ENCODE assay signal across 18 cellular contexts in the genomic region with DNA sequence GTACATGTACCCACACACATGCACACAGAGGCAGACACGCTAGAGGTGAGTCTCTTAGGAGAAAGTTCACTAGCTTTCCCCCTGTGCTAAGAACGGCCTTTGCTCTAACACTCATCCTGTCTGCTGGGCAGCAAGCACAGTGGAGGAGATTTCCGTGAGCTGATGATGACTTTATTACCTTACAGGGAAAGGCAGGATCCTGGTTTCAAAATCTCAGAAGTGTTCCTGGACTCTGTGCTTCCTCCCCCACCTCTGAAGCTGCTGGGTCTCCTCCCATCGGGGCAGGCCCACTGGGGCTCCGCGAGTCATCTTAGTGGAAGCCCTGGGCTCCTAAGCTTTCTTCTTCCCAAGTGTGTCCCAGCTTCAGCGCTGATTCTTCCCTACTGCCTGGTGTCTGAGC. TPM values are rescaled to one million over a fixed set of nuclear protein-coding genes. Genes with fewer than 3 reads are reported as not detected.
DNase-seq lines count a peak whose midpoint lies in the region; ATAC-seq, FAIRE-seq and TF ChIP-seq lines count a peak whose summit lies in the region.
"Had no signal": no experiment of that assay in that cellular context is flagged by ENCODE, and none has a peak within 500 bp of the region (broad histone marks: within the 10 kb centered on the region; RNA-seq: fewer than 3 reads in every experiment).

No MANE protein-coding gene starts in this region.

- H3K4me2 ChIP-seq in HepG2 (ENCODE audit: low read depth, low read length) (peak overlapping the region; percentile 23; the same call in 1 of the 2 replicates), trophoblast cell (ENCODE audit: low read length) (no peak overlapping the region)
- H3K4me2 ChIP-seq: BLaER1, GM23338 had no signal

- TF ChIP-seq CTCF in HepG2 (CRISPR knock-in tag; IDR thresholded peaks at IDR 0.05) (no peak), right lobe of liver (IDR thresholded peaks at IDR 0.05) (no peak), VCaP (conservative IDR thresholded peaks at IDR 0.05) (no peak), mucosa of descending colon (IDR thresholded peaks at IDR 0.05) (no peak), transverse colon (IDR thresholded peaks at IDR 0.05) (no peak), mesothelial cell of epicardium (IDR thresholded peaks at IDR 0.05; ENCODE audit: unreplicated experiment) (no peak)

- no peak overlapping the region for H2BK5ac ChIP-seq in trophoblast cell (ENCODE audit: low read depth, low read length, poor library complexity)

- H3K23ac ChIP-seq in trophoblast cell (ENCODE audit: low read length) = no peak overlapping the region

- no peak overlapping the region for H2BK120ac ChIP-seq in trophoblast cell (ENCODE audit: insufficient read depth, low read length, poor library complexity)

- no peak overlapping the region for H3K18ac ChIP-seq in trophoblast cell (ENCODE audit: low read length)

- no TSS peak for BruUV-seq in HepG2 (replicated peaks; lab: Mats Ljungman, UMichigan)

- TF ChIP-seq POLR2A in HepG2 (IDR thresholded peaks at IDR 0.05; ENCODE audit: insufficient read depth in 1 of 2, low read depth in 2 of 2, low read length in 2 of 2) (no peak), right lobe of liver (IDR thresholded peaks at IDR 0.05) (no peak), transverse colon (IDR thresholded peaks at IDR 0.05) (no peak)

- no peaks in the 10 kb centered on the region for H3K36me3 ChIP-seq in HepG2 (replicated peaks in 1 of 2; ENCODE audit: control insufficient read depth in 1 of 2, insufficient read depth in 2 of 2, low read length in 2 of 2)
- no peaks in the 10 kb centered on the region for H3K36me3 ChIP-seq in right lobe of liver
- no peaks in the 10 kb centered on the region for H3K36me3 ChIP-seq in mucosa of descending colon (ENCODE audit: low read depth)
- no peaks in the 10 kb centered on the region for H3K36me3 ChIP-seq in transverse colon
- H3K36me3 ChIP-seq in trophoblast cell (ENCODE audit: control insufficient read depth in 1 of 2, insufficient read depth in 2 of 2, low read length in 2 of 2) = no peaks in the 10 kb centered on the region
- H3K36me3 ChIP-seq: BLaER1 had no signal

- peaks cover 81% of the 10 kb centered on the region for H3K4me1 ChIP-seq in HepG2 (ENCODE audit: insufficient read depth, low read length)
- H3K4me1 ChIP-seq in right lobe of liver = peaks cover 0 to 8% (median 0%) of the 10 kb centered on the region in 4 donors
- peaks cover 14% of the 10 kb centered on the region for H3K4me1 ChIP-seq in mucosa of descending colon (ENCODE audit: low read depth)
- H3K4me1 ChIP-seq in transverse colon = peaks cover 0 to 16% (median 14%) of the 10 kb centered on the region in 4 donors
- peaks cover 4 to 10% of the 10 kb centered on the region in 2 experiments for H3K4me1 ChIP-seq in trophoblast cell (ENCODE audit: control insufficient read depth in 1 of 2, insufficient read depth in 2 of 2, low read length in 2 of 2)

- no peaks in the 10 kb centered on the region for H4K20me1 ChIP-seq in HepG2 (ENCODE audit: insufficient read depth, low read length)
- H4K20me1 ChIP-seq: BLaER1 had no signal

- H3K27me3 Mint-ChIP-seq in mesothelial cell of epicardium (ENCODE audit: low read depth) = peaks cover 44% of the 10 kb centered on the region

- H3K27me3 ChIP-seq in HepG2 (ENCODE audit: control insufficient read depth in 1 of 2, insufficient read depth in 2 of 2, low read length in 2 of 2) (peaks cover 0 to 12% of the 10 kb centered on the region in 2 experiments; a peak in 1 of 5 replicates), right lobe of liver (peaks cover 0 to 13% of the 10 kb centered on the region in 2 donors), transverse colon (peaks cover 31% of the 10 kb centered on the region), trophoblast cell (ENCODE audit: insufficient read depth, low read length) (peaks cover 22% of the 10 kb centered on the region)

- H3K9ac ChIP-seq in HepG2 (ENCODE audit: insufficient read depth, low read depth, low read length) (no peak overlapping the region), trophoblast cell (ENCODE audit: low read length) (no peak overlapping the region)
- H3K9ac ChIP-seq: BLaER1 had no signal

- H3K4me3 ChIP-seq in HepG2 (replicated peaks in 1 of 3; ENCODE audit: insufficient read depth in 1 of 3, low read depth in 2 of 3, low read length in 3 of 3) (no peak overlapping the region; a peak in 1 of 6 replicates), right lobe of liver (no peak overlapping the region), mucosa of descending colon (no peak overlapping the region), transverse colon (no peak overlapping the region), trophoblast cell (ENCODE audit: low read depth, low read length) (no peak overlapping the region)
- H3K4me3 ChIP-seq: BLaER1, GM12878, GM23338 had no signal

- H4K12ac ChIP-seq in trophoblast cell (ENCODE audit: low read depth, low read length) = no peak overlapping the region

- H3K9me3 Mint-ChIP-seq in mesothelial cell of epicardium = no peaks in the 10 kb centered on the region
- H3K9me3 Mint-ChIP-seq: GM23338 had no signal

- no peak overlapping the region for H2AK5ac ChIP-seq in trophoblast cell (ENCODE audit: low read length)

- H3K27ac Mint-ChIP-seq in mesothelial cell of epicardium = no peak overlapping the region
- H3K27ac Mint-ChIP-seq: GM23338 had no signal

- H3K4me3 Mint-ChIP-seq in mesothelial cell of epicardium = no peak overlapping the region
- H3K4me3 Mint-ChIP-seq: CD8-positive, alpha-beta memory T cell; GM23338 had no signal

- TF ChIP-seq RAD21 in HepG2 (CRISPR knock-in tag; IDR thresholded peaks at IDR 0.05) = no peak

- H3K36me3 Mint-ChIP-seq in mesothelial cell of epicardium = no peaks in the 10 kb centered on the region
- H3K36me3 Mint-ChIP-seq: CD8-positive, alpha-beta memory T cell had no signal

- peak overlapping the region; percentile 16 for H3K27ac ChIP-seq in HepG2 (ENCODE audit: extremely low read length, insufficient read depth, low read length)
- no peak overlapping the region for H3K27ac ChIP-seq in right lobe of liver
- peak overlapping the region; percentile 98 for H3K27ac ChIP-seq in VCaP
- H3K27ac ChIP-seq in transverse colon = peak overlapping the region in 1 of 4 donors; percentile 15
- H3K27ac ChIP-seq in trophoblast cell (ENCODE audit: low read depth, low read length) = no peak overlapping the region
- H3K27ac ChIP-seq: 22Rv1, BLaER1, HL-60 had no signal

- POLR2A ChIA-PET in HepG2 (lab: Yijun Ruan, JAX) = interaction anchor here (1.1 to 8.6 kb wide), 5 partner anchors 36 to 52 kb away, joined by 3 to 105 read pairs (median 7); a partner anchor contains a TSS

- in situ Hi-C loops in HepG2 (cut with HindIII; ENCODE audit: extremely low pct_ligation_motif_present, low pct_unique_long_range_greater_than_20kb) = no loop called here
- in situ Hi-C loops in transverse colon (cut with MboI; ENCODE audit: low pct_ligation_motif_present in 1 of 4, low pct_unique_long_range_greater_than_20kb in 1 of 4, low sequenced_read_pairs in 3 of 4) = no loop called here

- no peak overlapping the region for H3K14ac ChIP-seq in trophoblast cell (ENCODE audit: low read length)

- intact Hi-C loops in HepG2 (cut with micrococcal nuclease; ENCODE audit: unreplicated experiment) (no loop called here), right lobe of liver (cut with DNase I) (no loop called here), mucosa of descending colon (cut with DNase I, micrococcal nuclease) (no loop called here), transverse colon (cut with DNase I; ENCODE audit: low total_unique reads) (no loop called here)

- no peak overlapping the region for H4K91ac ChIP-seq in trophoblast cell (ENCODE audit: low read depth, low read length)

- H3K9me3 ChIP-seq in HepG2 (ENCODE audit: low read length) (no peaks in the 10 kb centered on the region), right lobe of liver (no peaks in the 10 kb centered on the region), mucosa of descending colon (no peaks in the 10 kb centered on the region), transverse colon (no peaks in the 10 kb centered on the region), trophoblast cell (ENCODE audit: insufficient read depth, low read depth, low read length) (no peaks in the 10 kb centered on the region)

- no peak overlapping the region for H2BK12ac ChIP-seq in trophoblast cell (ENCODE audit: low read length)

- DNase-seq in HepG2 (ENCODE audit: low spot score) = no peak
- no peak for DNase-seq in right lobe of liver
- DNase-seq in mucosa of descending colon = peak in 1 of 3 donors; percentile 20
- peak; percentile 37 for DNase-seq in transverse colon
- DNase-seq in trophoblast cell = no peak
- no peak for DNase-seq in mesothelial cell of epicardium (ENCODE audit: low spot score in 2 of 2, unreplicated experiment in 2 of 2)
- DNase-seq in NCI-H446 treated with DMSO at 0.1 percent for 48 hours (lab: John Stamatoyannopoulos, UW) = no peak
- DNase-seq: AML-193; CD8-positive, alpha-beta memory T cell; DMS53; H7; IMR-90 had no signal

- 39% methylated on average over 6 of the region's 7 CpGs for WGBS in HepG2 (ENCODE audit: low lambda C conversion rate)
- 54% methylated on average over 4 of the region's 7 CpGs for WGBS in right lobe of liver (ENCODE audit: insufficient coverage, low coverage, low lambda C conversion rate, missing lambda C conversion rate)
- 37 to 60% methylated on average over 2 to 7 of the region's 7 CpGs for WGBS in transverse colon (ENCODE audit: low coverage in 1 of 2), 2 donors
- WGBS in trophoblast cell (ENCODE audit: extremely low coverage, insufficient coverage, insufficient read length) = no CpG with 5 or more reads among the region's 7 CpGs

- H2AFZ ChIP-seq in HepG2 (ENCODE audit: low read length) (no peak overlapping the region), trophoblast cell (ENCODE audit: insufficient read depth, low read length, poor library complexity) (no peak overlapping the region)
- H2AFZ ChIP-seq: GM23338 had no signal

- ATAC-seq in HepG2 (no peak), right lobe of liver (no peak), mucosa of descending colon (peak; percentile 81)
- ATAC-seq: GM12878, GM23338 had no signal

- peaks cover 3% of the 10 kb centered on the region for H3K4me1 Mint-ChIP-seq in mesothelial cell of epicardium

- H3K79me1 ChIP-seq in trophoblast cell (ENCODE audit: low read length) = no peaks in the 10 kb centered on the region

- no peak for TF ChIP-seq EP300 in HepG2 (IDR thresholded peaks at IDR 0.05; ENCODE audit: low read depth in 2 of 2, low read length in 2 of 2)
- no peak for TF ChIP-seq EP300 in HepG2 (CRISPR knock-in tag; IDR thresholded peaks at IDR 0.05; ENCODE audit: borderline replicate concordance)
- no peak for TF ChIP-seq EP300 in transverse colon (IDR thresholded peaks at IDR 0.05; ENCODE audit: low read depth)

- CTCF ChIA-PET in HepG2 (lab: Yijun Ruan, JAX; ENCODE audit: low intra/inter-chr PET ratio, low total read pairs) = no interaction called here

- H3K79me2 ChIP-seq in HepG2 (ENCODE audit: insufficient read depth, low read length) (peaks cover 10% of the 10 kb centered on the region), trophoblast cell (ENCODE audit: control insufficient read depth, insufficient read depth, low read length, poor library complexity) (no peaks in the 10 kb centered on the region)

- no peak overlapping the region for H3K4ac ChIP-seq in trophoblast cell (ENCODE audit: low read depth, low read length)

- no peak for FAIRE-seq in HepG2 (lab: Jason Lieb, UNC)
- FAIRE-seq: GM12878 had no signal

- no peak overlapping the region for H4K8ac ChIP-seq in trophoblast cell (ENCODE audit: low read depth, low read length)

RNA-seq across cellular contexts. Expression of a gene that starts 2.7 kb away (rescaled TPM):
- total RNA-seq in HepG2 (2016; rRNA removed; fragmentation: Illumina TruSeq; extraction: Trizol) (41.9 and 62.0 TPM in 2 replicates), right lobe of liver (under 1 TPM in 4 of 6 experiments, not detected in 2; 0.49 to 0.95 (median 0.76) TPM), mucosa of descending colon (1 to 10 TPM in 1 of 3 donors, under 1 TPM in 1, not detected in 1; 0.70 to 2.3 TPM), transverse colon (1 to 10 TPM in 2 of 4 donors, not detected in 2; 2.4 to 5.7 TPM), mesothelial cell of epicardium (1.2 to 1.5 TPM (median 1.4 TPM) in 3 replicates)
- 39.6 and 40.5 TPM in 2 replicates for total RNA-seq in HepG2 (2016; cell fraction: cytosol; rRNA removed; fragmentation: Illumina TruSeq; extraction: Trizol; ENCODE audit: low read depth)
- 44.1 and 62.5 TPM in 2 replicates for total RNA-seq in HepG2 (2016; cell fraction: insoluble cytoplasmic fraction; rRNA removed; fragmentation: Illumina TruSeq; extraction: Trizol)
- 34.8 and 38.7 TPM in 2 replicates for total RNA-seq in HepG2 (2016; cell fraction: membrane; rRNA removed; fragmentation: Illumina TruSeq; extraction: Trizol)
- total RNA-seq in HepG2 (2016; cell fraction: nucleus; rRNA removed; fragmentation: Illumina TruSeq; extraction: Trizol) = 51.9 and 55.6 TPM in 2 replicates
- 43.6 and 46.5 TPM in 2 replicates for polyA plus RNA-seq in HepG2 (2011; rRNA removed)
- polyA plus RNA-seq in HepG2 (2011; cell fraction: cytosol; rRNA removed) = 35.5 and 35.6 TPM in 2 replicates
- polyA plus RNA-seq in HepG2 (2011; cell fraction: nucleus; rRNA removed) = 32.7 and 33.7 TPM in 2 replicates
- polyA plus RNA-seq in HepG2 (2012) = 27.9 and 41.5 TPM in 2 replicates
- 38.5 and 45.0 TPM in 2 replicates for polyA plus RNA-seq in HepG2 (2016; cell fraction: cytosol; fragmentation: Illumina TruSeq; extraction: Trizol; ENCODE audit: low read depth)
- 40.2 and 42.4 TPM in 2 replicates for polyA plus RNA-seq in HepG2 (2016; cell fraction: insoluble cytoplasmic fraction; fragmentation: Illumina TruSeq; extraction: Trizol; ENCODE audit: low read depth)
- 30.8 and 35.2 TPM in 2 replicates for polyA plus RNA-seq in HepG2 (2016; cell fraction: membrane; fragmentation: Illumina TruSeq; extraction: Trizol; ENCODE audit: low read depth)
- 91.4 and 98.1 TPM in 2 replicates for polyA plus RNA-seq in HepG2 (2016; cell fraction: nucleus; fragmentation: Illumina TruSeq; extraction: Trizol; ENCODE audit: insufficient read depth, low read depth)
- 36.1 TPM in 1 of 2 replicates, not detected in the other for polyA minus RNA-seq in HepG2 (2011; rRNA and poly(A)+ RNA removed; ENCODE audit: low replicate concordance)
- 9.9 and 12.2 TPM in 2 replicates for polyA minus RNA-seq in HepG2 (2011; cell fraction: cytosol; rRNA and poly(A)+ RNA removed)
- polyA minus RNA-seq in HepG2 (2011; cell fraction: nucleus; rRNA and poly(A)+ RNA removed) = 15.6 and 18.9 TPM in 2 replicates
- polyA plus RNA-seq in trophoblast cell (2013) = 0.12 and 0.28 TPM in 2 replicates
- total RNA-seq: CD8-positive, alpha-beta memory T cell; GM12878; IMR-90 had no signal
- polyA plus RNA-seq: CD8-positive, alpha-beta memory T cell; IMR-90 had no signal

RNA-seq across cellular contexts. Expression of a gene that starts 42.6 kb away (rescaled TPM):
- total RNA-seq in HepG2 (2016; rRNA removed; fragmentation: Illumina TruSeq; extraction: Trizol) (35.7 and 46.9 TPM in 2 replicates), right lobe of liver (1 to 10 TPM in 4 of 6 experiments, under 1 TPM in 2; 0.49 to 1.9 (median 1.5) TPM), mucosa of descending colon (1 to 10 TPM; 2.5 to 9.2 (median 6.3) TPM), transverse colon (10 to 100 TPM in 1 of 4 donors, 1 to 10 TPM in 3; 3.4 to 16.9 (median 4.1) TPM), mesothelial cell of epicardium (3.2 to 4.1 TPM (median 3.9 TPM) in 3 replicates)
- total RNA-seq in HepG2 (2016; cell fraction: cytosol; rRNA removed; fragmentation: Illumina TruSeq; extraction: Trizol; ENCODE audit: low read depth) = 13.1 and 13.9 TPM in 2 replicates
- total RNA-seq in HepG2 (2016; cell fraction: insoluble cytoplasmic fraction; rRNA removed; fragmentation: Illumina TruSeq; extraction: Trizol) = 36.0 and 40.4 TPM in 2 replicates
- total RNA-seq in HepG2 (2016; cell fraction: membrane; rRNA removed; fragmentation: Illumina TruSeq; extraction: Trizol) = 49.7 and 53.9 TPM in 2 replicates
- total RNA-seq in HepG2 (2016; cell fraction: nucleus; rRNA removed; fragmentation: Illumina TruSeq; extraction: Trizol) = 22.1 and 28.5 TPM in 2 replicates
- polyA plus RNA-seq in HepG2 (2011; rRNA removed) = 24.0 and 26.3 TPM in 2 replicates
- 19.7 and 23.1 TPM in 2 replicates for polyA plus RNA-seq in HepG2 (2011; cell fraction: cytosol; rRNA removed)
- 20.8 and 25.8 TPM in 2 replicates for polyA plus RNA-seq in HepG2 (2011; cell fraction: nucleus; rRNA removed)
- 21.5 and 22.7 TPM in 2 replicates for polyA plus RNA-seq in HepG2 (2012)
- polyA plus RNA-seq in HepG2 (2016; cell fraction: cytosol; fragmentation: Illumina TruSeq; extraction: Trizol; ENCODE audit: low read depth) = 15.4 and 17.8 TPM in 2 replicates
- polyA plus RNA-seq in HepG2 (2016; cell fraction: insoluble cytoplasmic fraction; fragmentation: Illumina TruSeq; extraction: Trizol; ENCODE audit: low read depth) = 34.6 and 40.6 TPM in 2 replicates
- polyA plus RNA-seq in HepG2 (2016; cell fraction: membrane; fragmentation: Illumina TruSeq; extraction: Trizol; ENCODE audit: low read depth) = 37.5 and 39.1 TPM in 2 replicates
- 26.6 and 29.1 TPM in 2 replicates for polyA plus RNA-seq in HepG2 (2016; cell fraction: nucleus; fragmentation: Illumina TruSeq; extraction: Trizol; ENCODE audit: insufficient read depth, low read depth)
- 0.21 and 25.1 TPM in 2 replicates for polyA minus RNA-seq in HepG2 (2011; rRNA and poly(A)+ RNA removed; ENCODE audit: low replicate concordance)
- 15.5 and 16.9 TPM in 2 replicates for polyA minus RNA-seq in HepG2 (2011; cell fraction: cytosol; rRNA and poly(A)+ RNA removed)
- polyA minus RNA-seq in HepG2 (2011; cell fraction: nucleus; rRNA and poly(A)+ RNA removed) = 45.6 and 52.1 TPM in 2 replicates
- 0.37 and 0.46 TPM in 2 replicates for polyA plus RNA-seq in trophoblast cell (2013)

Comparison
In these comparisons a context has a peak if more than half of its experiments do, and no peak if none do; other contexts are left out.
1. H3K27ac ChIP-seq: peak in HepG2 (single experiment) and VCaP (single experiment); none in right lobe of liver (0 of 3) and trophoblast cell (single experiment).
2. RNA of a gene that starts 2.7 kb away (total RNA-seq): 34.8 to 62.5 TPM in HepG2; 2.4 to 5.7 TPM in transverse colon, 1.2 to 1.5 TPM in mesothelial cell of epicardium, 0.49 to 0.95 TPM in right lobe of liver and 0.70 to 2.3 TPM in mucosa of descending colon; every median in the first group is over 4 times any median in the second.